Comparison of ENCODE assay signal across 13 cellular contexts in the genomic region with DNA sequence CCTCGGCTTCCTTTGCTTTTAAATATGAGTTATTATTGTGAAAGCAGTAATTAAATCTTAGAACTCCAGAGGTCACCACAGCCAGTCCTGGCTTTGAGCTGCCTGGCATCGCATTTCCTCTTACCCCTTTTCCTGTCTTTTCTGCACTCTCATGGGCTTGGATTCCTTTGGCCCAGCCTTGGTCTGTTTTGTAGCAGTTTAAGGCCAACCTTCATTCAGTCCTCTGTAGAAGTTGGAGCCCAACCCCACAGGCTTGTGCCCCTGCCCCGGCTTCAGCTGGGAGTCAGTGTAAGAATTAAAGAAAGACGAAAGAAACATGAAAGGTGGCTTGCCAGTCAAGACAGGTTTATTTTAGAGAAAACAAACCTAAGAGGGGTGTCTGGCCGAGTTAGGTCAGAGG. TPM values are rescaled to one million over a fixed set of nuclear protein-coding genes. Genes with fewer than 3 reads are reported as not detected.
DNase-seq lines count a peak whose midpoint lies in the region; ATAC-seq, FAIRE-seq and TF ChIP-seq lines count a peak whose summit lies in the region.
"Had no signal": no experiment of that assay in that cellular context is flagged by ENCODE, and none has a peak within 500 bp of the region (broad histone marks: within the 10 kb centered on the region; RNA-seq: fewer than 3 reads in every experiment).

No MANE protein-coding gene starts in this region.

- no peak for TF ChIP-seq POLR2A in A549 (IDR thresholded peaks at IDR 0.05; ENCODE audit: low read length)

- H3K4me3 ChIP-seq in A549 (no peak overlapping the region), kidney (ENCODE audit: low read length in 2 of 2) (no peak overlapping the region)
- H3K4me3 ChIP-seq: skin epidermis had no signal

- H3K9ac ChIP-seq in kidney (ENCODE audit: low read length in 2 of 2) = no peak overlapping the region

- H3K9me3 ChIP-seq in A549 (no peaks in the 10 kb centered on the region), kidney (ENCODE audit: control insufficient read depth in 1 of 2, low read length in 2 of 2) (no peaks in the 10 kb centered on the region)
- H3K9me3 ChIP-seq: neutrophil had no signal

- intact Hi-C loops in kidney (cut with DNase I) = no loop called here

- 0 out of 3 replicates have a peak overlapping the region, but pooled peaks have one; percentile 1 for H3K4me2 ChIP-seq in A549

- DNase-seq in A549 (ENCODE audit: low read depth in 1 of 2, low spot score in 1 of 2) = no peak
- peak; percentile 17 for DNase-seq in GM13977 (ENCODE audit: low spot score)
- DNase-seq in NOMO-1 treated with dmso at 0.1 percent for 144 hours (lab: John Stamatoyannopoulos, UW; ENCODE audit: unreplicated experiment) = peak; percentile 42
- peak; percentile 23 for DNase-seq in kidney
- no peak for DNase-seq in dermis blood vessel endothelial cell
- DNase-seq: DMS 273 treated with DMSO at 0.1 percent for 48 hours, H9 had no signal

- H3K36me3 ChIP-seq in kidney (ENCODE audit: control insufficient read depth in 1 of 2, insufficient read depth in 2 of 2, low read length in 2 of 2) = no peaks in the 10 kb centered on the region
- H3K36me3 ChIP-seq: neutrophil had no signal

- POLR2A ChIA-PET in A549 (lab: Yijun Ruan, JAX) = interaction anchor here (1.8 to 18.5 kb wide), 2 partner anchors 9 to 20 kb away, joined by 6 to 383 read pairs; a partner anchor contains a TSS

- H3K4me1 ChIP-seq in A549 = peaks cover 51% of the 10 kb centered on the region
- H3K4me1 ChIP-seq in kidney (ENCODE audit: control insufficient read depth in 1 of 2, insufficient read depth in 1 of 2, low read depth in 1 of 2, low read length in 2 of 2) = peaks cover 0 to 2% of the 10 kb centered on the region in 2 donors

- 82% methylated on average over 5 of the region's 5 CpGs for WGBS in A549 (ENCODE audit: missing lambda C conversion rate)

- peak; percentile 19 to 22; a peak in 1 of 5 replicates for TF ChIP-seq RAD21 in A549 (conservative IDR thresholded peaks at IDR 0.05 in 1 of 2, IDR thresholded peaks at IDR 0.05 in 1 of 2)

- in situ Hi-C loops in GM13977 (cut with MboI; ENCODE audit: low pct_unique_long_range_greater_than_20kb, low sequenced_read_pairs, unreplicated experiment) = no loop called here

- FAIRE-seq in A549 (lab: Jason Lieb, UNC) (peak; percentile 36), kidney (lab: Jason Lieb, UNC) (no peak)

- TF ChIP-seq CTCF in A549 (IDR thresholded peaks at IDR 0.05) = no peak
- TF ChIP-seq CTCF in GM13977 (IDR thresholded peaks at IDR 0.05; ENCODE audit: extremely low read depth, insufficient read depth, missing control alignments) = no peak
- no peak for TF ChIP-seq CTCF in kidney (IDR thresholded peaks at IDR 0.05; ENCODE audit: borderline replicate concordance, extremely low read depth, insufficient read depth)

- CTCF ChIA-PET in A549 (lab: Yijun Ruan, JAX) = interaction anchor here (0.9 to 14.8 kb wide), 11 partner anchors 8 to 620 kb away, joined by 3 to 301 read pairs (median 5); a partner anchor contains a TSS

- TF ChIP-seq EP300 in A549 (IDR thresholded peaks at IDR 0.05) = no peak

- no peak for ATAC-seq in A549
- ATAC-seq in HG03139 (IDR thresholded peaks at IDR 0.05; ENCODE audit: unreplicated experiment) = no peak
- no peak for ATAC-seq in HG02870 (IDR thresholded peaks at IDR 0.05; ENCODE audit: unreplicated experiment)
- no peak for ATAC-seq in HG03196 (IDR thresholded peaks at IDR 0.05; ENCODE audit: unreplicated experiment)

- H3K27ac ChIP-seq in A549 (peak overlapping the region; percentile 68 to 74), kidney (ENCODE audit: low read depth in 2 of 2, low read length in 2 of 2) (no peak overlapping the region)
- H3K27ac ChIP-seq: neutrophil, skin epidermis had no signal

TF ChIP-seq in A549, 52 proteins besides CTCF, POLR2A, EP300 and RAD21:
- TF ChIP-seq TP53 (CRISPR knock-in tag; IDR thresholded peaks at IDR 0.05) (no peak), KDM5A (IDR thresholded peaks at IDR 0.05) (no peak), HOXB5 (CRISPR knock-in tag; IDR thresholded peaks at IDR 0.05) (0 out of 2 replicates have a peak, but pooled peaks have one; percentile 26), CHD4 (IDR thresholded peaks at IDR 0.05; ENCODE audit: borderline replicate concordance) (no peak), HEYL (CRISPR knock-in tag; IDR thresholded peaks at IDR 0.05) (no peak), BHLHE40 (IDR thresholded peaks at IDR 0.05; ENCODE audit: low read depth, low read length) (no peak), NFE2L2 (conservative IDR thresholded peaks at IDR 0.05; ENCODE audit: low read length) (no peak)
- TF ChIP-seq, protein P1, sequence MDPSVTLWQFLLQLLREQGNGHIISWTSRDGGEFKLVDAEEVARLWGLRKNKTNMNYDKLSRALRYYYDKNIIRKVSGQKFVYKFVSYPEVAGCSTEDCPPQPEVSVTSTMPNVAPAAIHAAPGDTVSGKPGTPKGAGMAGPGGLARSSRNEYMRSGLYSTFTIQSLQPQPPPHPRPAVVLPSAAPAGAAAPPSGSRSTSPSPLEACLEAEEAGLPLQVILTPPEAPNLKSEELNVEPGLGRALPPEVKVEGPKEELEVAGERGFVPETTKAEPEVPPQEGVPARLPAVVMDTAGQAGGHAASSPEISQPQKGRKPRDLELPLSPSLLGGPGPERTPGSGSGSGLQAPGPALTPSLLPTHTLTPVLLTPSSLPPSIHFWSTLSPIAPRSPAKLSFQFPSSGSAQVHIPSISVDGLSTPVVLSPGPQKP (IDR thresholded peaks at IDR 0.05; ENCODE audit: low read depth, low read length) = no peak
TF ChIP-seq in A549: peak in this region for 1.

RNA-seq across cellular contexts. Expression of a gene that starts 14.6 kb away (rescaled TPM):
- polyA plus RNA-seq in A549 (2011; rRNA removed) = 23.5 and 43.0 TPM in 2 replicates
- polyA plus RNA-seq in A549 (2012; cell fraction: cytosol; rRNA removed) = 10.6 and 13.1 TPM in 2 replicates
- 73.1 and 148 TPM in 2 replicates for polyA plus RNA-seq in A549 (2012; cell fraction: nucleus; rRNA removed)
- polyA plus RNA-seq in A549 (2017; fragmentation: RNase III; extraction: RNeasy Plus Mini Kit Qiagen cat#74134 plus additional on column Dnase treatment) = 331 to 441 TPM (median 378 TPM) in 3 replicates
- 4.4 and 5.3 TPM in 2 replicates for polyA minus RNA-seq in A549 (2011; rRNA and poly(A)+ RNA removed)
- total RNA-seq in kidney = 1.3 TPM
- polyA plus RNA-seq in kidney (ENCODE audit: insufficient read depth, low read depth, low replicate concordance) = not detected
- not detected in 2 replicates for total RNA-seq in dermis blood vessel endothelial cell
- total RNA-seq: H9, lung microvascular endothelial cell had no signal

RNA-seq across cellular contexts. Expression of a gene that starts 26.8 kb away (rescaled TPM):
- 2,033 and 2,623 TPM in 2 replicates for polyA plus RNA-seq in A549 (2011; rRNA removed)
- 5,680 and 6,103 TPM in 2 replicates for polyA plus RNA-seq in A549 (2012; cell fraction: cytosol; rRNA removed)
- 6,979 and 9,418 TPM in 2 replicates for polyA plus RNA-seq in A549 (2012; cell fraction: nucleus; rRNA removed)
- polyA plus RNA-seq in A549 (2017; fragmentation: RNase III; extraction: RNeasy Plus Mini Kit Qiagen cat#74134 plus additional on column Dnase treatment) = 3,055 to 3,652 TPM (median 3,189 TPM) in 3 replicates
- 2,472 and 2,922 TPM in 2 replicates for polyA minus RNA-seq in A549 (2011; rRNA and poly(A)+ RNA removed)
- total RNA-seq in kidney = 1,490 TPM
- 173 TPM for polyA plus RNA-seq in kidney (ENCODE audit: insufficient read depth, low read depth, low replicate concordance)
- total RNA-seq in dermis blood vessel endothelial cell = 19.2 and 53.6 TPM in 2 replicates

RNA-seq across cellular contexts. Expression of a gene that starts 31.5 kb away (rescaled TPM):
- 1,799 and 1,935 TPM in 2 replicates for polyA plus RNA-seq in A549 (2011; rRNA removed)
- polyA plus RNA-seq in A549 (2012; cell fraction: cytosol; rRNA removed) = 4,307 and 4,853 TPM in 2 replicates
- polyA plus RNA-seq in A549 (2012; cell fraction: nucleus; rRNA removed) = 4,173 and 4,472 TPM in 2 replicates
- polyA plus RNA-seq in A549 (2017; fragmentation: RNase III; extraction: RNeasy Plus Mini Kit Qiagen cat#74134 plus additional on column Dnase treatment) = 3,419 to 3,643 TPM (median 3,445 TPM) in 3 replicates
- polyA minus RNA-seq in A549 (2011; rRNA and poly(A)+ RNA removed) = 632 and 835 TPM in 2 replicates
- not detected for total RNA-seq in kidney
- polyA plus RNA-seq in kidney (ENCODE audit: insufficient read depth, low read depth, low replicate concordance) = not detected
- 0.05 TPM in 1 of 2 replicates, not detected in the other for total RNA-seq in dermis blood vessel endothelial cell
- total RNA-seq: H9, lung microvascular endothelial cell had no signal

Comparison
In these comparisons a context has a peak if more than half of its experiments do, and no peak if none do; other contexts are left out.
1. DNase-seq: peak in GM13977 (single experiment), NOMO-1 treated with dmso at 0.1 percent for 144 hours (single experiment) and kidney (single experiment); none in A549 (0 of 2) and dermis blood vessel endothelial cell (single experiment).
2. H3K27ac ChIP-seq: peak in A549 (2 of 2); none in kidney (0 of 2).
3. RNA of a gene that starts 26.8 kb away (total RNA-seq): 1,490 TPM in kidney (single experiment); 19.2 to 53.6 TPM in dermis blood vessel endothelial cell; every median in the first group is over 10 times any median in the second.